ENCODE assay signal across 22 cellular contexts in the genomic region with DNA sequence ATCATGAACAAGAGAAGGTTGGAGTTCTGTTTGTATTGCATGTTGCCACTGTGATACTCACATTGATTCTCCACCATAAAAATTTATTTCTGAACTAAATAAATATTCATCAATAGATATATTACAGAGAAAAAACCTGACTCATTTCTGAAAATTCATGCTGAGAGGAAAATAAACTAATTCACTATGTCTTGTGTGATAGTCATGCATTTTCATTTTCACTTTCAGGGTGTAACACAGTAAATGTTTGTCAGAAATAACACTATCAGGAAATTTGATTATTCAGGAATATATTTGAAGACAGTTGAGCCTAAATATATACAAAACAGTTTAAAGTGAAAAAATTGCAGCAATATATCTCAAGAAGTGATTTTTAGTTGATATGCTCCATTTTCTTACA.
DNase-seq lines count a peak whose midpoint lies in the region; ATAC-seq and TF ChIP-seq lines count a peak whose summit lies in the region.
"Had no signal": no experiment of that assay in that cellular context is flagged by ENCODE, and none has a peak within 500 bp of the region (broad histone marks: within the 10 kb centered on the region; RNA-seq: fewer than 3 reads in every experiment).

No MANE protein-coding gene starts in this region.

- no peaks in the 10 kb centered on the region for H3K9me3 ChIP-seq in SU-DHL-6 (ENCODE audit: insufficient read depth, low read length)
- H3K9me3 ChIP-seq: gastroesophageal sphincter, left ventricle myocardium inferior had no signal

- peak overlapping the region; percentile 39 for H2AFZ ChIP-seq in SU-DHL-6 (ENCODE audit: low read depth, low read length, severe bottlenecking)

- ATAC-seq in GM18520 (IDR thresholded peaks at IDR 0.05; ENCODE audit: unreplicated experiment): peak; percentile 79
- peak; percentile 79 for ATAC-seq in GM21619 (IDR thresholded peaks at IDR 0.05; ENCODE audit: unreplicated experiment)
- peak; percentile 49 for ATAC-seq in HG03469 (IDR thresholded peaks at IDR 0.05; ENCODE audit: unreplicated experiment)
- no peak for ATAC-seq in GM18873 (IDR thresholded peaks at IDR 0.05; ENCODE audit: low FRiP score, unreplicated experiment)
- no peak for ATAC-seq in activated T-helper 17 cell treated with anti-CD3 and anti-CD28 coated beads, Interleukin-2, amount 50 U/mL, for 72 hours (replicated peaks)
- ATAC-seq: gastroesophageal sphincter; natural killer cell treated with Interleukin-12 subunit alpha and Interleukin-12 subunit beta and Interleukin-15 and Interleukin-18, amount 100 ng/mL, for 72 hours; Panc1 had no signal

- H3K9ac ChIP-seq in SU-DHL-6 (ENCODE audit: low read length): 0 out of 2 replicates have a peak overlapping the region, but pooled peaks have one; percentile 5

- H4K20me1 ChIP-seq in SU-DHL-6 (ENCODE audit: low read depth, low read length): no peaks in the 10 kb centered on the region

- peaks cover 25% of the 10 kb centered on the region for H3K9me3 Mint-ChIP-seq in activated T-helper 17 cell treated with anti-CD3 and anti-CD28 coated beads, Interleukin-2, amount 50 U/mL, for 72 hours

- no peaks in the 10 kb centered on the region for H3K36me3 Mint-ChIP-seq in activated T-helper 17 cell treated with anti-CD3 and anti-CD28 coated beads, Interleukin-2, amount 50 U/mL, for 72 hours (ENCODE audit: low read depth)
- H3K36me3 Mint-ChIP-seq: natural killer cell treated with Interleukin-12 subunit alpha and Interleukin-12 subunit beta and Interleukin-15 and Interleukin-18, amount 100 ng/mL, for 72 hours had no signal

- no peaks in the 10 kb centered on the region for H3K27me3 Mint-ChIP-seq in activated T-helper 17 cell treated with anti-CD3 and anti-CD28 coated beads, Interleukin-2, amount 50 U/mL, for 72 hours
- H3K27me3 Mint-ChIP-seq: natural killer cell treated with Interleukin-12 subunit alpha and Interleukin-12 subunit beta and Interleukin-15 and Interleukin-18, amount 100 ng/mL, for 72 hours had no signal

- H3F3A ChIP-seq in SU-DHL-6 (ENCODE audit: insufficient read depth): no peaks in the 10 kb centered on the region

- TF ChIP-seq CTCF in SU-DHL-6 (IDR thresholded peaks at IDR 0.05; ENCODE audit: insufficient read depth, low read length, poor library complexity, severe bottlenecking): no peak

- no peaks in the 10 kb centered on the region for H3K9me2 ChIP-seq in SU-DHL-6 (replicated peaks; ENCODE audit: insufficient read depth, low read length)

- no peak for DNase-seq in HuH-7.5 (ENCODE audit: low spot score)
- DNase-seq: ACHN; activated CD4-positive, alpha-beta T cell treated with anti-CD3 and anti-CD28 coated beads, Interleukin-2, amount 50 U/mL, for 48 hours; activated gamma-delta T cell; central memory CD4-positive, alpha-beta T cell; dermis blood vessel endothelial cell; DMS79; left ventricle myocardium inferior; NCI-H1105 treated with DMSO at 0.1 percent for 48 hours; NCI-H2029; NCI-H446 treated with DMSO at 0.1 percent for 48 hours; SIG-M5; stimulated activated CD4-positive, alpha-beta T cell treated with anti-CD3 and anti-CD28 coated beads, Interleukin-2, amount 100 ng/mL, for 24 hours had no signal

- no peak overlapping the region for H3K4me3 Mint-ChIP-seq in activated T-helper 17 cell treated with anti-CD3 and anti-CD28 coated beads, Interleukin-2, amount 50 U/mL, for 72 hours
- H3K4me3 Mint-ChIP-seq: natural killer cell treated with Interleukin-12 subunit alpha and Interleukin-12 subunit beta and Interleukin-15 and Interleukin-18, amount 100 ng/mL, for 72 hours had no signal

- H3K4me3 ChIP-seq in SU-DHL-6 (ENCODE audit: insufficient read depth, low read length, poor library complexity, severe bottlenecking): no peak overlapping the region
- H3K4me3 ChIP-seq: gastroesophageal sphincter, left ventricle myocardium inferior had no signal

- H3K27me3 ChIP-seq in SU-DHL-6 (ENCODE audit: low read length): no peaks in the 10 kb centered on the region
- H3K27me3 ChIP-seq: gastroesophageal sphincter had no signal

- no peaks in the 10 kb centered on the region for H3K36me3 ChIP-seq in SU-DHL-6 (ENCODE audit: low read length)
- H3K36me3 ChIP-seq: gastroesophageal sphincter, left ventricle myocardium inferior had no signal

- peak overlapping the region; percentile 50 for H3K4me2 ChIP-seq in SU-DHL-6 (ENCODE audit: low read depth, low read length, poor library complexity, severe bottlenecking)

- H3K4me1 Mint-ChIP-seq in activated T-helper 17 cell treated with anti-CD3 and anti-CD28 coated beads, Interleukin-2, amount 50 U/mL, for 72 hours: no peaks in the 10 kb centered on the region

- H3K79me2 ChIP-seq in SU-DHL-6 (ENCODE audit: insufficient read depth, low read length): no peaks in the 10 kb centered on the region

- no peak overlapping the region for H3K27ac ChIP-seq in SU-DHL-6 (ENCODE audit: low read depth, low read length)
- H3K27ac ChIP-seq: gastroesophageal sphincter, left ventricle myocardium inferior had no signal

- H3K27ac Mint-ChIP-seq in activated T-helper 17 cell treated with anti-CD3 and anti-CD28 coated beads, Interleukin-2, amount 50 U/mL, for 72 hours: no peak overlapping the region
- H3K27ac Mint-ChIP-seq: natural killer cell treated with Interleukin-12 subunit alpha and Interleukin-12 subunit beta and Interleukin-15 and Interleukin-18, amount 100 ng/mL, for 72 hours had no signal

Comparison
In these comparisons a context has a peak if more than half of its experiments do, and no peak if none do; other contexts are left out.
1. ATAC-seq: peak in GM18520 (single experiment), GM21619 (single experiment) and HG03469 (single experiment); none in GM18873 (single experiment) and activated T-helper 17 cell treated with anti-CD3 and anti-CD28 coated beads, Interleukin-2, amount 50 U/mL, for 72 hours (single experiment).